Comparison of ENCODE assay signal across 17 cellular contexts in the genomic region with DNA sequence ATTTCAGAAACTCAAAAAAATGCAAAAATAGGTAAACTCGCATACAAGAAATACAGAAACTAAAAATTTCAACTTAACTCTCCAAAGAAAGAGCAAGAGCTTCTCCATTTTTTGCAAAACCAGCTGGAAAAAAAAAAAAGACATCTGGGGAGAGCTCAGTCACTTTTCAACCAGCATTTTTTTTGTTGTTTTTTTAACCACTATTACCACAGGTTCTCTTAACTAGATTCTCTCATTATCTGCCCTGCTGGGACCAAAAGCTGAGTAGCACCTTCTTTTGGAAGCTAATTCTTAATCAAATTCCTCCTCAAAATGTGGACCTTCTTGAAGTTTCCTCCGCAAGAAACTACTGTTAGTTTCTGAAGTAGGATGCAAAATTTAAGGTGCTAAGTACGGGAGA.
"Had no signal": no experiment of that assay in that cellular context is flagged by ENCODE, and none has a peak within 500 bp of the region (broad histone marks: within the 10 kb centered on the region; RNA-seq: fewer than 3 reads in every experiment).

No MANE protein-coding gene starts in this region.

- H3K9me3 Mint-ChIP-seq: effector memory CD8-positive, alpha-beta T cell; memory B cell; mesothelial cell of epicardium; natural killer cell treated with Interleukin-12 subunit alpha and Interleukin-12 subunit beta and Interleukin-15 and Interleukin-18, amount 100 ng/mL, for 72 hours had no signal

- H3K27ac Mint-ChIP-seq: effector memory CD8-positive, alpha-beta T cell; memory B cell; natural killer cell treated with Interleukin-12 subunit alpha and Interleukin-12 subunit beta and Interleukin-15 and Interleukin-18, amount 100 ng/mL, for 72 hours; type B pancreatic cell had no signal

- H3K4me1 ChIP-seq: esophagus squamous epithelium, foreskin keratinocyte, left ventricle myocardium inferior, lower lobe of right lung, suprapubic skin, thyroid gland had no signal

- H3K27me3 ChIP-seq: foreskin keratinocyte, hepatocyte, thyroid gland had no signal

- H3K36me3 Mint-ChIP-seq: memory B cell; natural killer cell treated with Interleukin-12 subunit alpha and Interleukin-12 subunit beta and Interleukin-15 and Interleukin-18, amount 100 ng/mL, for 72 hours had no signal

- H3K9me3 ChIP-seq: esophagus squamous epithelium, left ventricle myocardium inferior, lower lobe of right lung, suprapubic skin, thyroid gland had no signal

- H3K4me2 ChIP-seq: hepatocyte had no signal

- H3K4me3 Mint-ChIP-seq: effector memory CD8-positive, alpha-beta T cell; memory B cell; natural killer cell treated with Interleukin-12 subunit alpha and Interleukin-12 subunit beta and Interleukin-15 and Interleukin-18, amount 100 ng/mL, for 72 hours; type B pancreatic cell had no signal

- H3K27ac ChIP-seq: esophagus squamous epithelium, foreskin keratinocyte, hepatocyte, left ventricle myocardium inferior, lower lobe of right lung, suprapubic skin, thyroid gland had no signal

- ATAC-seq: effector memory CD8-positive, alpha-beta T cell; foreskin keratinocyte; left cardiac atrium; lower lobe of right lung; natural killer cell treated with Interleukin-12 subunit alpha and Interleukin-12 subunit beta and Interleukin-15 and Interleukin-18, amount 100 ng/mL, for 72 hours; sciatic nerve had no signal

- H3K4me3 ChIP-seq: esophagus squamous epithelium, hepatocyte, left ventricle myocardium inferior, lower lobe of right lung, suprapubic skin, thyroid gland had no signal

- DNase-seq: effector memory CD8-positive, alpha-beta T cell; esophagus squamous epithelium; foreskin keratinocyte; head of caudate nucleus; kidney; left cardiac atrium; left ventricle myocardium inferior; lower lobe of right lung; stimulated activated naive CD4-positive, alpha-beta T cell treated with Interleukin-2 at 50 U/mL for 16 hours; thyroid gland had no signal

- H2AFZ ChIP-seq: hepatocyte had no signal

- H3K36me3 ChIP-seq: esophagus squamous epithelium, left ventricle myocardium inferior, lower lobe of right lung, suprapubic skin, thyroid gland had no signal

- H3K27me3 Mint-ChIP-seq: type B pancreatic cell had no signal
